8 cellular contexts compared by ENCODE assay signal in the genomic region with DNA sequence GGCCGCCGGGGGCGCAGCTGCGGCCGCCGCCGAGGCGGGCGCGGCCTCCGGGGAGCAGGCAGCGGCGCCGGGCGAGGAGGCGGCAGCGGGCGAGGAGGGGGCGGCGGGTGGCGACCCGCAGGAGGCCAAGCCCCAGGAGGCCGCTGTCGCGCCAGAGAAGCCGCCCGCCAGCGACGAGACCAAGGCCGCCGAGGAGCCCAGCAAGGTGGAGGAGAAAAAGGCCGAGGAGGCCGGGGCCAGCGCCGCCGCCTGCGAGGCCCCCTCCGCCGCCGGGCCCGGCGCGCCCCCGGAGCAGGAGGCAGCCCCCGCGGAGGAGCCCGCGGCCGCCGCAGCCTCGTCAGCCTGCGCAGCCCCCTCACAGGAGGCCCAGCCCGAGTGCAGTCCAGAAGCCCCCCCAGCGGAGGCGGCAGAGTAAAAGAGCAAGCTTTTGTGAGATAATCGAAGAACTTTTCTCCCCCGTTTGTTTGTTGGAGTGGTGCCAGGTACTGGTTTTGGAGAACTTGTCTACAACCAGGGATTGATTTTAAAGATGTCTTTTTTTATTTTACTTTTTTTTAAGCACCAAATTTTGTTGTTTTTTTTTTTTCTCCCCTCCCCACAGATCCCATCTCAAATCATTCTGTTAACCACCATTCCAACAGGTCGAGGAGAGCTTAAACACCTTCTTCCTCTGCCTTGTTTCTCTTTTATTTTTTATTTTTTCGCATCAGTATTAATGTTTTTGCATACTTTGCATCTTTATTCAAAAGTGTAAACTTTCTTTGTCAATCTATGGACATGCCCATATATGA. TPM values are rescaled to one million over a fixed set of nuclear protein-coding genes. Genes with fewer than 3 reads are reported as not detected.
A peak's percentile ranks its signal among the peaks of the same experiment; 100 is the strongest.
DNase-seq lines count a peak whose midpoint lies in the region; ATAC-seq and TF ChIP-seq lines count a peak whose summit lies in the region.

No MANE protein-coding gene starts in this region.

- H3K4me1 Mint-ChIP-seq in neural crest cell = peaks cover 29% of the 10 kb centered on the region

- H3K36me3 Mint-ChIP-seq in neural crest cell (ENCODE audit: low read depth) = peaks cover 35% of the 10 kb centered on the region

- peaks cover 59% of the 10 kb centered on the region for H3K79me2 ChIP-seq in PC-3 (ENCODE audit: low read length)

- H3K9me3 Mint-ChIP-seq in neural crest cell = no peaks in the 10 kb centered on the region

- H3K27ac ChIP-seq in PC-3 (ENCODE audit: low read length) = peak overlapping the region; percentile 81; the same call in 1 of the 2 replicates
- peak overlapping the region; percentile 90 to 97 (median 94) for H3K27ac ChIP-seq in esophagus muscularis mucosa (replicated peaks in 1 of 4)

- H2AFZ ChIP-seq in PC-3 (ENCODE audit: low read length) = no peak overlapping the region

- CTCF ChIA-PET in PC-3 (lab: Charles Lee) = interaction anchor here (0.6 kb wide), 1 partner anchor 794 kb away, joined by 8 read pairs; no protein-coding TSS in a partner anchor

- TF ChIP-seq CTCF in PC-3 (conservative IDR thresholded peaks at IDR 0.05; ENCODE audit: low read depth, low read length) = no peak
- no peak for TF ChIP-seq CTCF in esophagus muscularis mucosa (IDR thresholded peaks at IDR 0.05)
- TF ChIP-seq CTCF in neural crest cell (conservative IDR thresholded peaks at IDR 0.05) = no peak

- peaks cover 13% of the 10 kb centered on the region for H3K27me3 Mint-ChIP-seq in neural crest cell (ENCODE audit: low read depth)

- peak overlapping the region; percentile 100 for H3K9ac ChIP-seq in PC-3 (ENCODE audit: low read length)

- DNase-seq in Daoy (ENCODE audit: low read depth) (peak; percentile 48), PC-3 (peak; percentile 22), esophagus muscularis mucosa (ENCODE audit: extremely low spot score) (no peak), neural crest cell (ENCODE audit: low read depth, low spot score) (no peak), islet precursor cell (no peak), hepatic stellate cell (ENCODE audit: low spot score) (no peak), GF-D8 (lab: John Stamatoyannopoulos, UW) (no peak)
- DNase-seq in activated CD8-positive, alpha-beta memory T cell treated with anti-CD3 and anti-CD28 coated beads for 24 hours = no peak

- H3K27ac Mint-ChIP-seq in neural crest cell (ENCODE audit: unreplicated experiment) = peak overlapping the region; percentile 83

- H3K36me3 ChIP-seq in PC-3 (ENCODE audit: low read depth, low read length) (no peaks in the 10 kb centered on the region), esophagus muscularis mucosa (no peaks in the 10 kb centered on the region)

- TF ChIP-seq POLR2A in esophagus muscularis mucosa (IDR thresholded peaks at IDR 0.05; ENCODE audit: low read depth) = no peak

- H3K9me2 ChIP-seq in PC-3 (replicated peaks; ENCODE audit: low read length) = no peaks in the 10 kb centered on the region

- POLR2A ChIA-PET in PC-3 (lab: Charles Lee; ENCODE audit: unreplicated experiment) = no interaction called here

- peak overlapping the region; percentile 94 for H3K4me2 ChIP-seq in PC-3 (ENCODE audit: low read length)

- peak overlapping the region; percentile 100 for H3K4me3 ChIP-seq in PC-3 (ENCODE audit: low read length)
- peak overlapping the region; percentile 65 to 81 (median 73) for H3K4me3 ChIP-seq in esophagus muscularis mucosa

- H3K27me3 ChIP-seq in PC-3 (ENCODE audit: low read length) = no peaks in the 10 kb centered on the region
- H3K27me3 ChIP-seq in esophagus muscularis mucosa = no peaks in the 10 kb centered on the region

- H3K9me3 ChIP-seq in PC-3 (ENCODE audit: low read length) = no peaks in the 10 kb centered on the region
- no peaks in the 10 kb centered on the region for H3K9me3 ChIP-seq in esophagus muscularis mucosa

- H3K4me1 ChIP-seq in PC-3 (ENCODE audit: insufficient read depth, low read length) (peaks cover 9% of the 10 kb centered on the region; the same call in 1 of the 2 replicates), esophagus muscularis mucosa (peaks cover 4 to 43% (median 33%) of the 10 kb centered on the region in 4 donors)

- 48% methylated on average over 40 of the region's 59 CpGs for WGBS in esophagus muscularis mucosa

- BruUV-seq in PC-3 (replicated peaks; lab: Mats Ljungman, UMichigan) = no TSS peak

- H4K20me1 ChIP-seq in PC-3 (ENCODE audit: low read length) = peaks cover 12% of the 10 kb centered on the region; the same call in 1 of the 2 replicates

- peak overlapping the region; percentile 86 for H3K4me3 Mint-ChIP-seq in neural crest cell

- no peak for TF ChIP-seq EP300 in esophagus muscularis mucosa (IDR thresholded peaks at IDR 0.05)

- no peaks in the 10 kb centered on the region for H3F3A ChIP-seq in PC-3 (ENCODE audit: low read length, unreplicated experiment)

- intact Hi-C loops in PC-3 (cut with micrococcal nuclease) (no loop called here), esophagus muscularis mucosa (cut with DNase I) (no loop called here)

- no peak for ATAC-seq in PC-3

RNA-seq across cellular contexts. Expression of a gene that starts 3.2 kb away (rescaled TPM):
- total RNA-seq in Daoy (2014; rRNA removed; shearing (Covaris generic)) = 215 and 246 TPM in 2 replicates
- 51.5 and 62.8 TPM in 2 replicates for total RNA-seq in PC-3 (2014; rRNA removed)
- 10 to 100 TPM; 19.2 to 32.7 (median 31.2) TPM for total RNA-seq in esophagus muscularis mucosa
- 376 and 380 TPM in 2 replicates for total RNA-seq in neural crest cell

Comparison
In these comparisons a context has a peak if more than half of its experiments do, and no peak if none do; other contexts are left out.
1. DNase-seq: peak in Daoy (single experiment) and PC-3 (single experiment); none in esophagus muscularis mucosa (single experiment), neural crest cell (single experiment), islet precursor cell (single experiment), hepatic stellate cell (single experiment), activated CD8-positive, alpha-beta memory T cell treated with anti-CD3 and anti-CD28 coated beads for 24 hours (single experiment) and GF-D8 (single experiment).